ENCODE assay signal across 8 cellular contexts in genomic region chr1:23422313-23422877, GRCh38. TPM values are rescaled to one million over a fixed set of nuclear protein-coding genes. Genes with fewer than 3 reads are reported as not detected.
DNase-seq lines count a peak whose midpoint lies in the region; ATAC-seq and TF ChIP-seq lines count a peak whose summit lies in the region.

No MANE protein-coding gene starts in this region.

- H3K4me3 Mint-ChIP-seq in type B pancreatic cell: peak overlapping the region; percentile 13

- H3K27me3 ChIP-seq in Loucy (ENCODE audit: insufficient read depth, low read length, poor library complexity, severe bottlenecking): no peaks in the 10 kb centered on the region

- H3K4me1 ChIP-seq in Loucy (ENCODE audit: insufficient read depth, low read length, poor library complexity, severe bottlenecking): peaks cover 37% of the 10 kb centered on the region

- TF ChIP-seq CTCF in Loucy (conservative IDR thresholded peaks at IDR 0.05; ENCODE audit: low read length) (no peak), type B pancreatic cell (conservative IDR thresholded peaks at IDR 0.05) (no peak)

- H3K9me2 ChIP-seq in Loucy (replicated peaks; ENCODE audit: low read depth, low read length): no peaks in the 10 kb centered on the region

- H3K4me2 ChIP-seq in Loucy (ENCODE audit: low read depth, low read length, poor library complexity, severe bottlenecking): peak overlapping the region; percentile 66

- no peaks in the 10 kb centered on the region for H4K20me1 ChIP-seq in Loucy (ENCODE audit: insufficient read depth, low read length, poor library complexity, severe bottlenecking)

- H3K36me3 ChIP-seq in Loucy (ENCODE audit: insufficient read depth, low read length): no peaks in the 10 kb centered on the region

- H3K4me1 Mint-ChIP-seq in type B pancreatic cell (ENCODE audit: unreplicated experiment): peaks cover 20% of the 10 kb centered on the region

- H3K36me3 Mint-ChIP-seq in type B pancreatic cell: peaks cover 10% of the 10 kb centered on the region

- ATAC-seq in GM18502 (IDR thresholded peaks at IDR 0.05; ENCODE audit: poor library complexity, unreplicated experiment): no peak

- H3K27me3 Mint-ChIP-seq in type B pancreatic cell: peaks cover 21% of the 10 kb centered on the region

- H3K27ac Mint-ChIP-seq in type B pancreatic cell: peak overlapping the region; percentile 14

- H3K9ac ChIP-seq in Loucy (ENCODE audit: low read depth, low read length, poor library complexity, severe bottlenecking): peak overlapping the region; percentile 76

- no peaks in the 10 kb centered on the region for H3F3A ChIP-seq in Loucy (ENCODE audit: low read depth)

- H2AFZ ChIP-seq in Loucy (ENCODE audit: low read length): peak overlapping the region; percentile 87

- H3K79me2 ChIP-seq in Loucy (ENCODE audit: insufficient read depth, low read length): no peaks in the 10 kb centered on the region

- no peaks in the 10 kb centered on the region for H3K9me3 Mint-ChIP-seq in type B pancreatic cell

- H3K4me3 ChIP-seq in Loucy (ENCODE audit: low read length, poor library complexity, severe bottlenecking): peak overlapping the region; percentile 68

- no peaks in the 10 kb centered on the region for H3K9me3 ChIP-seq in Loucy (ENCODE audit: insufficient read depth, low read depth, low read length)

- DNase-seq in activated CD4-positive, CD25-positive, alpha-beta regulatory T cell (lab: John Stamatoyannopoulos, UW): peak in 3 of 4 experiments; percentile 9 to 29 (median 29)
- DNase-seq in dermis blood vessel endothelial cell (peak; percentile 58), myocyte (ENCODE audit: low read depth) (peak; percentile 79), type B pancreatic cell (ENCODE audit: extremely low spot score, unreplicated experiment) (no peak), NCI-H1694 treated with DMSO at 0.1 percent for 48 hours (lab: John Stamatoyannopoulos, UW) (no peak), cerebellar nuclear complex (lab: John Stamatoyannopoulos, UW) (no peak)

RNA-seq across cellular contexts. Expression of gene TCEA3, which starts 2.2 kb away (rescaled TPM):
- total RNA-seq in dermis blood vessel endothelial cell (0.60 and 1.7 TPM in 2 replicates), myocyte (6.8 and 9.8 TPM in 2 replicates), type B pancreatic cell (ENCODE audit: low replicate concordance) (8.8 and 9.2 TPM in 2 replicates)
- 3.3 TPM for polyA plus RNA-seq in myocyte (2012)

RNA-seq across cellular contexts. Expression of gene ZNF436, which starts 52.8 kb away (rescaled TPM):
- 30.7 and 37.6 TPM in 2 replicates for total RNA-seq in dermis blood vessel endothelial cell
- 17.3 and 18.8 TPM in 2 replicates for total RNA-seq in myocyte
- 7.6 TPM for polyA plus RNA-seq in myocyte (2012)
- total RNA-seq in type B pancreatic cell (ENCODE audit: low replicate concordance): 15.5 and 24.8 TPM in 2 replicates

Comparison
In these comparisons a context has a peak if more than half of its experiments do, and no peak if none do; other contexts are left out.
1. DNase-seq: peak in activated CD4-positive, CD25-positive, alpha-beta regulatory T cell (3 of 4), dermis blood vessel endothelial cell (single experiment) and myocyte (single experiment); none in type B pancreatic cell (single experiment), NCI-H1694 treated with DMSO at 0.1 percent for 48 hours (single experiment) and cerebellar nuclear complex (0 of 2).